Comparison of ENCODE assay signal across 25 cellular contexts in the genomic region with DNA sequence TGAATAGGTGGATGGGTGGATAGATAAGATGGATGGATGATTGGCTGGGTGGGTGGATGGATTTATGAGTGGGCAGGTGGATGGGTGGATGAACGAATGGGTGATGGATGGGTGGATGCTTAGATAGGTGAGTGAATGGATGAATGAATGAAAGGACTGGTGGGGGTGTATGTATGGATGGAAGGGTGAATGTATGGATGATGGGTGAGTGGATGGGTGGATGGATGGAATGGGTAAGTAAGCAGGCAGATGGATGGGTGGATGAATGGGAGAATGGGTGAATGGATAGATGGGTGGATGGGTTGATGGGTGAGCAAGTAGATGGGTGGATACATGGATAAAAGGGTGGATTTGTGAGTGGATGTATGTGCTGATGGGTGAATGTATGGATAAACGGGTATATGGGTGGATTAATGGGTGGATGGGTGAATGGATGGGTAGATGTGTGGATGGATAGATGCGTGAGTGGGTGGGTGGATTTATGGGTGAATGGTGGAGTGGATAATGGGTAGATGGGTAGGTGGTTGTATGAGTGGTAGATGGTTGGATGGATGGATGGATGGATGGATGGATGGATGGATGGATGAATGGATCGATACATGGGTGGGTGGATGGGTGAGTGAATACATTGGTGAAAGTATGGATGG.
"Had no signal": no experiment of that assay in that cellular context is flagged by ENCODE, and none has a peak within 500 bp of the region (broad histone marks: within the 10 kb centered on the region; RNA-seq: fewer than 3 reads in every experiment).

No MANE protein-coding gene starts in this region.

- H3K4me1 Mint-ChIP-seq: naive thymus-derived CD4-positive, alpha-beta T cell had no signal

- H3K4me1 ChIP-seq: esophagus squamous epithelium, foreskin keratinocyte, right atrium auricular region, sigmoid colon, stomach, transverse colon, uterus had no signal

- FAIRE-seq: kidney had no signal

- ATAC-seq: effector memory CD8-positive, alpha-beta T cell; foreskin keratinocyte; left colon; left ventricle myocardium superior; naive thymus-derived CD4-positive, alpha-beta T cell had no signal

- H3K36me3 ChIP-seq: esophagus squamous epithelium, neutrophil, right atrium auricular region, sigmoid colon, stomach, thoracic aorta, transverse colon, uterus had no signal

- H3K27ac Mint-ChIP-seq: effector memory CD8-positive, alpha-beta T cell; naive thymus-derived CD4-positive, alpha-beta T cell had no signal

- H3K27ac ChIP-seq: epithelial cell of prostate, esophagus squamous epithelium, foreskin keratinocyte, hepatocyte, neutrophil, right atrium auricular region, sigmoid colon, skin epidermis, stomach, thoracic aorta, transverse colon, uterus had no signal

- H3K4me2 ChIP-seq: hepatocyte had no signal

- DNase-seq: cortex of kidney; effector memory CD8-positive, alpha-beta T cell; esophagus squamous epithelium; foreskin keratinocyte; head of caudate nucleus; kidney; left colon; left ventricle myocardium superior; mesendoderm; naive thymus-derived CD4-positive, alpha-beta T cell; posterior cingulate gyrus; sigmoid colon; stimulated activated CD4-positive, alpha-beta T cell treated with anti-CD3 and anti-CD28 coated beads, Interleukin-2, amount 100 ng/mL, for 24 hours; stimulated activated CD4-positive, alpha-beta T cell treated with anti-CD3 and anti-CD28 coated beads, Interleukin-4, amount 100 ng/mL, for 4 hours; stimulated activated naive CD4-positive, alpha-beta T cell; stomach; substantia nigra; transverse colon; uterus had no signal

- H2AFZ ChIP-seq: hepatocyte had no signal

- H3K9me3 ChIP-seq: neutrophil, right atrium auricular region, thoracic aorta, transverse colon, uterus had no signal

- H3K4me3 ChIP-seq: esophagus squamous epithelium, hepatocyte, right atrium auricular region, sigmoid colon, skin epidermis, stomach, thoracic aorta, transverse colon, uterus had no signal

- H3K27me3 ChIP-seq: esophagus squamous epithelium, foreskin keratinocyte, hepatocyte, neutrophil, right atrium auricular region, sigmoid colon, stomach, transverse colon, uterus had no signal

- H3K27me3 Mint-ChIP-seq: effector memory CD8-positive, alpha-beta T cell; naive thymus-derived CD4-positive, alpha-beta T cell had no signal

- H3K36me3 Mint-ChIP-seq: naive thymus-derived CD4-positive, alpha-beta T cell had no signal

- H3K4me3 Mint-ChIP-seq: effector memory CD8-positive, alpha-beta T cell; naive thymus-derived CD4-positive, alpha-beta T cell had no signal
